ENCODE assay signal across 11 cellular contexts in genomic region chr10:114374141-114374791, GRCh38. TPM values are rescaled to one million over a fixed set of nuclear protein-coding genes. Genes with fewer than 3 reads are reported as not detected.
DNase-seq lines count a peak whose midpoint lies in the region; ATAC-seq, FAIRE-seq and TF ChIP-seq lines count a peak whose summit lies in the region.
"Had no signal": no experiment of that assay in that cellular context is flagged by ENCODE, and none has a peak within 500 bp of the region (broad histone marks: within the 10 kb centered on the region; RNA-seq: fewer than 3 reads in every experiment).

No MANE protein-coding gene starts in this region.

- no peak for ATAC-seq in GM21528 (IDR thresholded peaks at IDR 0.05; ENCODE audit: low FRiP score, unreplicated experiment)
- no peak for ATAC-seq in effector memory CD8-positive, alpha-beta T cell (replicated peaks)

- BruUV-seq in endothelial cell of umbilical vein (replicated peaks; lab: Mats Ljungman, UMichigan) = no TSS peak

- no peak overlapping the region for H3K27ac ChIP-seq in endothelial cell of umbilical vein (ENCODE audit: insufficient read depth, low read depth, low read length)
- peak overlapping the region; percentile 57 for H3K27ac ChIP-seq in mesodermal cell (ENCODE audit: low read depth, low read length, severe bottlenecking)
- H3K27ac ChIP-seq in spleen = peak overlapping the region; percentile 27 to 79 (median 71)

- H3K4me3 ChIP-seq in endothelial cell of umbilical vein (replicated peaks in 1 of 3; ENCODE audit: insufficient read depth in 1 of 3, low read depth in 1 of 3, low read length in 3 of 3) (no peak overlapping the region), mesodermal cell (ENCODE audit: extremely low read depth, insufficient read depth, low read length, poor library complexity, severe bottlenecking) (no peak overlapping the region), spleen (no peak overlapping the region)

- dilution Hi-C loops in endothelial cell of umbilical vein (cut with MboI; ENCODE audit: extremely low pct_ligation_motif_present, low sequenced_read_pairs) = no loop called here

- intact Hi-C loops in endothelial cell of umbilical vein (cut with micrococcal nuclease) (loop anchor here (10.0 kb wide), 1 partner anchor 321 kb away; no protein-coding TSS in a partner anchor), spleen (cut with DNase I; ENCODE audit: low total_unique reads) (no loop called here)

- no peaks in the 10 kb centered on the region for H3K9me3 Mint-ChIP-seq in effector memory CD8-positive, alpha-beta T cell
- H3K9me3 Mint-ChIP-seq: activated T-helper 1 cell treated with anti-CD3 and anti-CD28 coated beads, Interleukin-12 subunit alpha, Interleukin-12 subunit beta, Interleukin-2, Interleukin-4 antibody, amounts not matched to agents 30 ng/mL and 10 ng/mL and 1 ng/mL, durations not matched to agents 14 hours and 24 hours and 36 hours; CD4-positive, alpha-beta T cell had no signal

- no peaks in the 10 kb centered on the region for H3K79me2 ChIP-seq in endothelial cell of umbilical vein (ENCODE audit: control insufficient read depth, insufficient read depth, low read length)

- CTCF ChIA-PET in endothelial cell of umbilical vein (lab: Charles Lee) = interaction anchor here (1.2 to 1.8 kb wide), 6 partner anchors 12 to 85 kb away, joined by 3 to 7 read pairs (median 4); no protein-coding TSS in a partner anchor

- H3K9ac ChIP-seq in endothelial cell of umbilical vein (replicated peaks; ENCODE audit: extremely low read depth, insufficient read depth, low read length) = no peak overlapping the region

- H3K4me1 ChIP-seq in endothelial cell of umbilical vein (ENCODE audit: control insufficient read depth, extremely low read depth, insufficient read depth, low read length) (peaks cover 21% of the 10 kb centered on the region), mesodermal cell (ENCODE audit: control insufficient read depth, insufficient read depth, low read length, poor library complexity, severe bottlenecking) (peaks cover 40% of the 10 kb centered on the region), spleen (peaks cover 4 to 86% (median 50%) of the 10 kb centered on the region in 6 donors)

- no peak overlapping the region for H3K4me2 ChIP-seq in endothelial cell of umbilical vein (ENCODE audit: insufficient read depth, low read length)

- no peaks in the 10 kb centered on the region for H3K9me3 ChIP-seq in endothelial cell of umbilical vein (replicated peaks; ENCODE audit: control insufficient read depth, insufficient read depth, low read length)
- no peaks in the 10 kb centered on the region for H3K9me3 ChIP-seq in mesodermal cell (ENCODE audit: control insufficient read depth, low read length)
- no peaks in the 10 kb centered on the region for H3K9me3 ChIP-seq in spleen

- TF ChIP-seq CTCF in endothelial cell of umbilical vein (IDR thresholded peaks at IDR 0.05; ENCODE audit: extremely low read depth in 1 of 2, insufficient read depth in 1 of 2, low read depth in 1 of 2, low read length in 2 of 2) (no peak), spleen (IDR thresholded peaks at IDR 0.05 in 8 of 11, conservative IDR thresholded peaks at IDR 0.05 in 3 of 11) (no peak)

- TF ChIP-seq POLR2A in endothelial cell of umbilical vein (IDR thresholded peaks at IDR 0.05; ENCODE audit: low read depth, low read length) = no peak
- no peak for TF ChIP-seq POLR2A in spleen (IDR thresholded peaks at IDR 0.05)

- 71% methylated on average over 11 to 12 of the region's 13 CpGs for WGBS in mesodermal cell (ENCODE audit: insufficient coverage in 2 of 2), 2 experiments
- WGBS in spleen, 5 donors = 55 to 83% (median 72%) methylated on average over 13 of the region's 13 CpGs

- no peaks in the 10 kb centered on the region for H3K4me1 Mint-ChIP-seq in effector memory CD8-positive, alpha-beta T cell (ENCODE audit: low read depth in 2 of 2)

- POLR2A ChIA-PET in endothelial cell of umbilical vein (lab: Charles Lee) = interaction anchor here (1.2 kb wide), 1 partner anchor 15 kb away, joined by 3 read pairs; no protein-coding TSS in a partner anchor

- H3K9me1 ChIP-seq in endothelial cell of umbilical vein (replicated peaks; ENCODE audit: control insufficient read depth, extremely low read depth, insufficient read depth, low read length) = no peaks in the 10 kb centered on the region

- no peak overlapping the region for H2AFZ ChIP-seq in endothelial cell of umbilical vein (ENCODE audit: low read depth, low read length)

- H4K20me1 ChIP-seq in endothelial cell of umbilical vein (replicated peaks; ENCODE audit: control insufficient read depth, extremely low read depth, insufficient read depth, low read length) = no peaks in the 10 kb centered on the region

- no peaks in the 10 kb centered on the region for H3K36me3 Mint-ChIP-seq in effector memory CD8-positive, alpha-beta T cell (ENCODE audit: insufficient read depth)

- FAIRE-seq in endothelial cell of umbilical vein (lab: Jason Lieb, UNC) = peak; percentile 58

- H3K27me3 Mint-ChIP-seq in effector memory CD8-positive, alpha-beta T cell = peaks cover 36 to 46% of the 10 kb centered on the region in 2 donors

- no peaks in the 10 kb centered on the region for H3K36me3 ChIP-seq in endothelial cell of umbilical vein (ENCODE audit: control insufficient read depth in 2 of 2, extremely low read depth in 1 of 2, insufficient read depth in 2 of 2, low read length in 2 of 2)
- peaks cover 5% of the 10 kb centered on the region for H3K36me3 ChIP-seq in mesodermal cell (ENCODE audit: control insufficient read depth, insufficient read depth, low read length)
- peaks cover 0 to 4% (median 0%) of the 10 kb centered on the region in 6 donors for H3K36me3 ChIP-seq in spleen

- peaks cover 22 to 40% of the 10 kb centered on the region in 2 experiments for H3K27me3 ChIP-seq in endothelial cell of umbilical vein (ENCODE audit: control insufficient read depth in 2 of 2, insufficient read depth in 2 of 2, low read length in 2 of 2)
- H3K27me3 ChIP-seq in spleen (replicated peaks in 1 of 7) = no peaks in the 10 kb centered on the region

- H3K27ac Mint-ChIP-seq in effector memory CD8-positive, alpha-beta T cell = no peak overlapping the region
- H3K27ac Mint-ChIP-seq: activated T-helper 1 cell treated with anti-CD3 and anti-CD28 coated beads, Interleukin-12 subunit alpha, Interleukin-12 subunit beta, Interleukin-2, Interleukin-4 antibody, amounts not matched to agents 30 ng/mL and 10 ng/mL and 1 ng/mL, durations not matched to agents 14 hours and 24 hours and 36 hours; CD4-positive, alpha-beta T cell had no signal

- H3K4me3 Mint-ChIP-seq in effector memory CD8-positive, alpha-beta T cell = no peak overlapping the region
- H3K4me3 Mint-ChIP-seq: activated T-helper 1 cell treated with anti-CD3 and anti-CD28 coated beads, Interleukin-12 subunit alpha, Interleukin-12 subunit beta, Interleukin-2, Interleukin-4 antibody, amounts not matched to agents 30 ng/mL and 10 ng/mL and 1 ng/mL, durations not matched to agents 14 hours and 24 hours and 36 hours; CD4-positive, alpha-beta T cell had no signal

- DNase-seq in RPMI7951 (ENCODE audit: low read depth) (peak; percentile 92), endothelial cell of umbilical vein (ENCODE audit: low read depth, low spot score) (peak; percentile 36), spleen (no peak), NCI-H510A treated with DMSO at 0.1 percent for 48 hours (lab: John Stamatoyannopoulos, UW) (no peak), 8988T (no peak)
- no peak for DNase-seq in effector memory CD8-positive, alpha-beta T cell
- DNase-seq: CD4-positive, alpha-beta T cell; NCI-H1694 treated with DMSO at 0.1 percent for 48 hours had no signal

TF ChIP-seq in endothelial cell of umbilical vein, 7 proteins besides CTCF, POLR2A, EP300 and RAD21:
- no peak for TF ChIP-seq EZH2 (IDR thresholded peaks at IDR 0.05; ENCODE audit: borderline replicate concordance, low read depth, low read length, severe bottlenecking)
- no peak for TF ChIP-seq MAX (IDR thresholded peaks at IDR 0.05; ENCODE audit: insufficient read depth, insufficient read length)
- TF ChIP-seq MYC (IDR thresholded peaks at IDR 0.05; ENCODE audit: low read depth, low read length) = no peak
- no peak for TF ChIP-seq POLR2AphosphoS5 (IDR thresholded peaks at IDR 0.05; ENCODE audit: insufficient read depth, low read depth, low read length)
- TF ChIP-seq GATA2 (IDR thresholded peaks at IDR 0.05; ENCODE audit: insufficient read depth, insufficient read length, low read depth, low read length) = no peak
- TF ChIP-seq FOS (IDR thresholded peaks at IDR 0.05; ENCODE audit: borderline replicate concordance, insufficient read depth, low read length) = no peak
- TF ChIP-seq JUN (IDR thresholded peaks at IDR 0.05; ENCODE audit: borderline replicate concordance, insufficient read depth, insufficient read length, low read depth) = no peak

RNA-seq across cellular contexts. Expression of gene AFAP1L2, which starts 30.0 kb away (rescaled TPM):
- 1.7 and 2.0 TPM in 2 replicates for total RNA-seq in RPMI7951 (2014; rRNA removed; shearing (Covaris generic))
- total RNA-seq in endothelial cell of umbilical vein = 1.6 and 4.1 TPM in 2 replicates
- polyA plus RNA-seq in endothelial cell of umbilical vein = 0.53 and 0.90 TPM in 2 replicates
- 0.52 and 0.63 TPM in 2 replicates for polyA plus RNA-seq in endothelial cell of umbilical vein (2011; cell fraction: cytosol; rRNA removed)
- polyA plus RNA-seq in endothelial cell of umbilical vein (2011; cell fraction: nucleus; rRNA removed) = 2.1 and 2.2 TPM in 2 replicates
- 0.05 TPM in 2 replicates for polyA plus RNA-seq in endothelial cell of umbilical vein (2012)
- 0.59 and 0.75 TPM in 2 replicates for polyA minus RNA-seq in endothelial cell of umbilical vein
- not detected for polyA minus RNA-seq in endothelial cell of umbilical vein (2011; cell fraction: cytosol; rRNA and poly(A)+ RNA removed)
- polyA minus RNA-seq in endothelial cell of umbilical vein (2011; cell fraction: nucleus; rRNA and poly(A)+ RNA removed) = 0.91 and 1.2 TPM in 2 replicates
- 48.5 TPM for polyA plus RNA-seq in mesodermal cell (2013, experiment 1 of 2)
- polyA plus RNA-seq in mesodermal cell (2013, experiment 2 of 2) = 54.6 TPM
- 100 to 1,000 TPM; 119 to 273 (median 191) TPM for total RNA-seq in spleen
- 10 to 100 TPM; 18.3 to 71.5 (median 19.3) TPM for polyA plus RNA-seq in spleen

Comparison
In these comparisons a context has a peak if more than half of its experiments do, and no peak if none do; other contexts are left out.
1. DNase-seq: peak in RPMI7951 (single experiment) and endothelial cell of umbilical vein (single experiment); none in spleen (single experiment), NCI-H510A treated with DMSO at 0.1 percent for 48 hours (single experiment), 8988T (single experiment) and effector memory CD8-positive, alpha-beta T cell (0 of 3).
2. RNA of gene AFAP1L2, which starts 30.0 kb away (total RNA-seq): 119 to 273 TPM in spleen; 1.6 to 4.1 TPM in endothelial cell of umbilical vein and 1.7 to 2.0 TPM in RPMI7951; every median in the first group is over 10 times any median in the second.